Comparison of ENCODE assay signal across 18 cellular contexts in genomic region chr11:57473208-57473930, GRCh38. TPM values are rescaled to one million over a fixed set of nuclear protein-coding genes. Genes with fewer than 3 reads are reported as not detected.
A peak's percentile ranks its signal among the peaks of the same experiment; 100 is the strongest.
DNase-seq lines count a peak whose midpoint lies in the region; ATAC-seq and TF ChIP-seq lines count a peak whose summit lies in the region.
"Had no signal": no experiment of that assay in that cellular context is flagged by ENCODE, and none has a peak within 500 bp of the region (broad histone marks: within the 10 kb centered on the region; RNA-seq: fewer than 3 reads in every experiment).

No MANE protein-coding gene starts in this region.

- TF ChIP-seq CTCF in CD8-positive, alpha-beta T cell (IDR thresholded peaks at IDR 0.05): no peak
- no peak for TF ChIP-seq CTCF in chondrocyte (IDR thresholded peaks at IDR 0.05)
- no peak for TF ChIP-seq CTCF in adrenal gland (IDR thresholded peaks at IDR 0.05)

- H3K27me3 ChIP-seq in CD8-positive, alpha-beta T cell (ENCODE audit: insufficient read depth, low read length): no peaks in the 10 kb centered on the region
- H3K27me3 ChIP-seq in adrenal gland: no peaks in the 10 kb centered on the region
- H3K27me3 ChIP-seq: uterus had no signal

- no peaks in the 10 kb centered on the region for H3K9me3 Mint-ChIP-seq in CD8-positive, alpha-beta T cell
- no peaks in the 10 kb centered on the region for H3K9me3 Mint-ChIP-seq in chondrocyte (ENCODE audit: low read depth)
- H3K9me3 Mint-ChIP-seq: activated B cell treated with CpG ODN at 0.5 μM for 24 hours, memory B cell had no signal

- H3K9me3 ChIP-seq in CD8-positive, alpha-beta T cell (ENCODE audit: low read length): no peaks in the 10 kb centered on the region
- H3K9me3 ChIP-seq in adrenal gland (replicated peaks in 1 of 3): no peaks in the 10 kb centered on the region
- H3K9me3 ChIP-seq: sigmoid colon, uterus had no signal

- H3K36me3 Mint-ChIP-seq in CD8-positive, alpha-beta T cell: no peaks in the 10 kb centered on the region
- no peaks in the 10 kb centered on the region for H3K36me3 Mint-ChIP-seq in chondrocyte (ENCODE audit: low read depth)
- H3K36me3 Mint-ChIP-seq: memory B cell had no signal

- no peak overlapping the region for H3K27ac ChIP-seq in CD8-positive, alpha-beta T cell (ENCODE audit: low read depth, low read length)
- no peak overlapping the region for H3K27ac ChIP-seq in adrenal gland
- H3K27ac ChIP-seq: GM23248, sigmoid colon, uterus had no signal

- POLR2A ChIA-PET in CD8-positive, alpha-beta T cell (lab: Charles Lee): interaction anchor here (1.6 kb wide), 1 partner anchor 13 kb away, joined by 7 read pairs; the partner anchor contains the start of gene RTN4RL2

- no peak for ATAC-seq in CD8-positive, alpha-beta T cell

- H3K4me3 ChIP-seq in CD8-positive, alpha-beta T cell (ENCODE audit: low read depth, low read length): no peak overlapping the region
- no peak overlapping the region for H3K4me3 ChIP-seq in adrenal gland
- H3K4me3 ChIP-seq: GM23248, sigmoid colon, uterus had no signal

- 51 to 68% (median 63%) methylated on average over 7 of the region's 7 CpGs for WGBS in adrenal gland, 4 donors

- H3K4me1 Mint-ChIP-seq in CD8-positive, alpha-beta T cell (ENCODE audit: low read depth): peaks cover 37% of the 10 kb centered on the region
- peaks cover 10% of the 10 kb centered on the region for H3K4me1 Mint-ChIP-seq in chondrocyte (ENCODE audit: low read depth)

- intact Hi-C loops in CD8-positive, alpha-beta T cell (cut with DNase I, micrococcal nuclease): no loop called here
- intact Hi-C loops in adrenal gland (cut with DNase I): loop anchor here in 1 of 2 donors (10.0 kb wide), 1 partner anchor 129 kb away; no protein-coding TSS in a partner anchor

- peak overlapping the region; percentile 52 for H3K27ac Mint-ChIP-seq in CD8-positive, alpha-beta T cell
- H3K27ac Mint-ChIP-seq in chondrocyte (ENCODE audit: unreplicated experiment): no peak overlapping the region
- H3K27ac Mint-ChIP-seq: activated B cell treated with CpG ODN at 0.5 μM for 24 hours, B cell, memory B cell had no signal

- no peak overlapping the region for H3K4me3 Mint-ChIP-seq in CD8-positive, alpha-beta T cell
- no peak overlapping the region for H3K4me3 Mint-ChIP-seq in chondrocyte (ENCODE audit: unreplicated experiment)
- H3K4me3 Mint-ChIP-seq: memory B cell had no signal

- H3K4me1 ChIP-seq in CD8-positive, alpha-beta T cell (ENCODE audit: insufficient read depth, low read length): peaks cover 29% of the 10 kb centered on the region
- peaks cover 11 to 21% of the 10 kb centered on the region in 2 donors for H3K4me1 ChIP-seq in adrenal gland (replicated peaks in 1 of 2)

- no peak for TF ChIP-seq POLR2A in adrenal gland (IDR thresholded peaks at IDR 0.05)

- CTCF ChIA-PET in CD8-positive, alpha-beta T cell (lab: Charles Lee): interaction anchor here (1.1 to 8.6 kb wide), 8 partner anchors 10 to 171 kb away, joined by 3 to 102 read pairs (median 8); partner anchors contain the start of gene RTN4RL2

- no peaks in the 10 kb centered on the region for H3K27me3 Mint-ChIP-seq in CD8-positive, alpha-beta T cell (ENCODE audit: low read depth)
- peaks cover 42% of the 10 kb centered on the region for H3K27me3 Mint-ChIP-seq in chondrocyte (ENCODE audit: low read depth)

- DNase-seq in AML-193 (lab: John Stamatoyannopoulos, UW) (peak; percentile 45 to 51), NOMO-1 treated with dmso at 0.1 percent for 144 hours (lab: John Stamatoyannopoulos, UW; ENCODE audit: unreplicated experiment) (peak; percentile 68), chondrocyte (ENCODE audit: low spot score) (peak; percentile 29), hypothalamus (lab: John Stamatoyannopoulos, UW) (no peak), adrenal gland (no peak), T-helper 1 cell (no peak)
- no peak for DNase-seq in CD8-positive, alpha-beta T cell
- DNase-seq in stimulated activated CD4-positive, alpha-beta T cell treated with anti-CD3 and anti-CD28 coated beads, Interleukin-4, amount 100 ng/mL, for 4 hours: no peak
- DNase-seq: activated B cell treated with CpG ODN at 0.5 μM for 24 hours; activated CD8-positive, alpha-beta memory T cell treated with anti-CD3 and anti-CD28 coated beads, Interleukin-2, amount 50 U/mL, for 48 hours; MM.1S; nucleus accumbens; sigmoid colon; stimulated activated CD4-positive, alpha-beta T cell treated with anti-CD3 and anti-CD28 coated beads, Interleukin-4, amount 100 ng/mL, for 24 hours; uterus had no signal

- no peaks in the 10 kb centered on the region for H3K36me3 ChIP-seq in CD8-positive, alpha-beta T cell (ENCODE audit: insufficient read depth, low read length)
- H3K36me3 ChIP-seq in adrenal gland (replicated peaks in 1 of 2): no peaks in the 10 kb centered on the region
- H3K36me3 ChIP-seq: sigmoid colon, uterus had no signal

RNA-seq across cellular contexts. Expression of gene RTN4RL2, which starts 13.0 kb away (rescaled TPM):
- under 1 TPM; 0.16 to 0.31 TPM for total RNA-seq in CD8-positive, alpha-beta T cell
- total RNA-seq in chondrocyte: 0.31 to 0.57 TPM in 2 of 3 replicates, not detected in the other
- total RNA-seq in adrenal gland: 1 to 10 TPM in 3 of 8 donors, under 1 TPM in 4, not detected in 1; 0.24 to 2.1 (median 0.71) TPM
- 1 to 10 TPM in 1 of 3 donors, under 1 TPM in 1, not detected in 1; 0.56 to 1.0 TPM for polyA plus RNA-seq in adrenal gland

RNA-seq across cellular contexts. Expression of gene SLC43A1, which starts 42.1 kb away (rescaled TPM):
- total RNA-seq in CD8-positive, alpha-beta T cell: 1 to 10 TPM; 4.4 to 7.5 TPM
- 5.2 to 5.6 TPM (median 5.3 TPM) in 3 replicates for total RNA-seq in chondrocyte
- total RNA-seq in adrenal gland: 10 to 100 TPM in 7 of 8 donors, 1 to 10 TPM in 1; 6.8 to 32.3 (median 26.4) TPM
- polyA plus RNA-seq in adrenal gland: 10 to 100 TPM in 2 of 3 donors, 1 to 10 TPM in 1; 3.8 to 24.8 (median 14.8) TPM

RNA-seq across cellular contexts. Expression of gene SLC43A3, which starts 46.4 kb away (rescaled TPM):
- 10 to 100 TPM in 1 of 2 experiments, 1 to 10 TPM in 1; 9.3 to 11.3 TPM for total RNA-seq in CD8-positive, alpha-beta T cell
- total RNA-seq in chondrocyte (10.8 to 12.6 TPM (median 12.4 TPM) in 3 replicates), adrenal gland (10 to 100 TPM; 14.0 to 72.7 (median 36.8) TPM)
- polyA plus RNA-seq in adrenal gland: 10 to 100 TPM; 20.7 to 36.1 (median 23.2) TPM

RNA-seq across cellular contexts. Expression of gene TIMM10, which starts 57.2 kb away (rescaled TPM):
- total RNA-seq in CD8-positive, alpha-beta T cell: 10 to 100 TPM; 16.4 to 18.9 TPM
- total RNA-seq in chondrocyte (37.5 to 61.6 TPM (median 43.2 TPM) in 3 replicates), adrenal gland (10 to 100 TPM; 35.6 to 89.0 (median 53.7) TPM)
- polyA plus RNA-seq in adrenal gland: 10 to 100 TPM; 23.9 to 72.5 (median 48.8) TPM

Comparison
In these comparisons a context has a peak if more than half of its experiments do, and no peak if none do; other contexts are left out.
1. DNase-seq: peak in AML-193 (2 of 2), NOMO-1 treated with dmso at 0.1 percent for 144 hours (single experiment) and chondrocyte (single experiment); none in CD8-positive, alpha-beta T cell (0 of 7), hypothalamus (0 of 51), stimulated activated CD4-positive, alpha-beta T cell treated with anti-CD3 and anti-CD28 coated beads, Interleukin-4, amount 100 ng/mL, for 4 hours (0 of 2), adrenal gland (0 of 7) and T-helper 1 cell (0 of 5).